Comparison of ENCODE assay signal across 8 cellular contexts in genomic region chr20:57618091-57618765, GRCh38. TPM values are rescaled to one million over a fixed set of nuclear protein-coding genes. Genes with fewer than 3 reads are reported as not detected.
A peak's percentile ranks its signal among the peaks of the same experiment; 100 is the strongest.
DNase-seq lines count a peak whose midpoint lies in the region; ATAC-seq and TF ChIP-seq lines count a peak whose summit lies in the region.

No MANE protein-coding gene starts in this region.

- peaks cover 53% of the 10 kb centered on the region for H3K4me1 Mint-ChIP-seq in Calu3 (ENCODE audit: low read depth, unreplicated experiment)
- H3K4me1 Mint-ChIP-seq in activated T-cell treated with anti-CD3 and anti-CD28 coated beads, Interleukin-2, amount 50 U/mL, for 4 hours (ENCODE audit: low read depth) = peaks cover 60% of the 10 kb centered on the region
- peaks cover 36% of the 10 kb centered on the region for H3K4me1 Mint-ChIP-seq in memory B cell

- BruUV-seq in Calu3 (replicated peaks; lab: Mats Ljungman, UMichigan) = TSS peak; percentile 76

- DNase-seq in Calu3 = peak; percentile 91
- DNase-seq in HT1080 (ENCODE audit: low read depth) = peak; percentile 61
- DNase-seq in activated T-cell treated with anti-CD3 and anti-CD28 coated beads, Interleukin-2, amount 50 U/mL, for 4 hours = peak; percentile 48
- DNase-seq in memory B cell (ENCODE audit: low spot score in 2 of 2) = no peak
- no peak for DNase-seq in dedifferentiated amniotic fluid mesenchymal stem cell (ENCODE audit: extremely low spot score)
- DNase-seq in cerebellar nuclear complex (lab: John Stamatoyannopoulos, UW) = no peak

- H3K4me3 Mint-ChIP-seq in Calu3 (ENCODE audit: low read depth, unreplicated experiment) = peak overlapping the region; percentile 25
- H3K4me3 Mint-ChIP-seq in activated T-cell treated with anti-CD3 and anti-CD28 coated beads, Interleukin-2, amount 50 U/mL, for 4 hours = peak overlapping the region; percentile 81
- H3K4me3 Mint-ChIP-seq in memory B cell = peak overlapping the region; percentile 88

- intact Hi-C loops in Calu3 (cut with micrococcal nuclease; ENCODE audit: unreplicated experiment) = loop anchor here (5.0 kb wide), 1 partner anchor 399 kb away; no protein-coding TSS in a partner anchor

- H3K27ac Mint-ChIP-seq in Calu3 (ENCODE audit: unreplicated experiment) = no peak overlapping the region
- peak overlapping the region; percentile 98 for H3K27ac Mint-ChIP-seq in memory B cell

- CTCF ChIA-PET in Calu3 (lab: Charles Lee) = interaction anchor here (0.6 to 2.0 kb wide), 12 partner anchors 8 to 589 kb away, joined by 3 to 7 read pairs (median 4); a partner anchor contains a TSS

- H3K9me3 Mint-ChIP-seq in Calu3 (ENCODE audit: low read depth, unreplicated experiment) = no peaks in the 10 kb centered on the region
- no peaks in the 10 kb centered on the region for H3K9me3 Mint-ChIP-seq in activated T-cell treated with anti-CD3 and anti-CD28 coated beads, Interleukin-2, amount 50 U/mL, for 4 hours
- H3K9me3 Mint-ChIP-seq in memory B cell = no peaks in the 10 kb centered on the region

- H3K27me3 Mint-ChIP-seq in Calu3 (ENCODE audit: unreplicated experiment) (no peaks in the 10 kb centered on the region), memory B cell (no peaks in the 10 kb centered on the region)
- H3K27me3 Mint-ChIP-seq in activated T-cell treated with anti-CD3 and anti-CD28 coated beads, Interleukin-2, amount 50 U/mL, for 4 hours (ENCODE audit: low read depth) = no peaks in the 10 kb centered on the region

- no peak for ATAC-seq in activated T-cell treated with anti-CD3 and anti-CD28 coated beads, Interleukin-2, amount 50 U/mL, for 4 hours
- ATAC-seq in memory B cell (ENCODE audit: low read depth) = no peak
- no peak for ATAC-seq in GM18517 (IDR thresholded peaks at IDR 0.05; ENCODE audit: unreplicated experiment)
- no peak for ATAC-seq in HG03342 (IDR thresholded peaks at IDR 0.05; ENCODE audit: unreplicated experiment)

- no peak for TF ChIP-seq CTCF in Calu3 (IDR thresholded peaks at IDR 0.05; ENCODE audit: unreplicated experiment)

- peaks cover 10% of the 10 kb centered on the region for H3K36me3 Mint-ChIP-seq in Calu3 (ENCODE audit: insufficient read depth, unreplicated experiment)
- H3K36me3 Mint-ChIP-seq in activated T-cell treated with anti-CD3 and anti-CD28 coated beads, Interleukin-2, amount 50 U/mL, for 4 hours (ENCODE audit: insufficient read depth) = peaks cover 4% of the 10 kb centered on the region
- H3K36me3 Mint-ChIP-seq in memory B cell = peaks cover 10% of the 10 kb centered on the region

RNA-seq across cellular contexts. Expression of gene ZBP1, which starts 2.0 kb away (rescaled TPM):
- 2.9 and 12.5 TPM in 2 replicates for total RNA-seq in Calu3 (2022)
- not detected in 2 replicates for total RNA-seq in HT1080 (2014; rRNA removed; shearing (Covaris generic))
- polyA plus RNA-seq in HT1080 (2015; cell fraction: cytosol; rRNA removed) = not detected in 2 replicates
- polyA plus RNA-seq in HT1080 (2015; cell fraction: nucleus; rRNA removed) = not detected in 2 replicates
- total RNA-seq in activated T-cell treated with anti-CD3 and anti-CD28 coated beads, Interleukin-2, amount 50 U/mL, for 4 hours = under 1 TPM in 2 of 3 donors, not detected in 1; 0.13 to 0.27 TPM

RNA-seq across cellular contexts. Expression of gene PCK1, which starts 57.3 kb away (rescaled TPM):
- 0.12 and 0.19 TPM in 2 replicates for total RNA-seq in Calu3 (2022)
- total RNA-seq in HT1080 (2014; rRNA removed; shearing (Covaris generic)) = not detected in 2 replicates
- polyA plus RNA-seq in HT1080 (2015; cell fraction: cytosol; rRNA removed) = not detected in 2 replicates
- not detected in 2 replicates for polyA plus RNA-seq in HT1080 (2015; cell fraction: nucleus; rRNA removed)
- total RNA-seq in activated T-cell treated with anti-CD3 and anti-CD28 coated beads, Interleukin-2, amount 50 U/mL, for 4 hours = under 1 TPM; 0.21 to 0.68 (median 0.22) TPM

Comparison
In these comparisons a context has a peak if more than half of its experiments do, and no peak if none do; other contexts are left out.
1. DNase-seq: peak in Calu3 (single experiment), HT1080 (single experiment) and activated T-cell treated with anti-CD3 and anti-CD28 coated beads, Interleukin-2, amount 50 U/mL, for 4 hours (single experiment); none in memory B cell (0 of 2), dedifferentiated amniotic fluid mesenchymal stem cell (single experiment) and cerebellar nuclear complex (0 of 2).
2. H3K4me3 Mint-ChIP-seq: peak in every context shown above with its lines; median percentile 88 in memory B cell; 81 in activated T-cell treated with anti-CD3 and anti-CD28 coated beads, Interleukin-2, amount 50 U/mL, for 4 hours; 25 in Calu3.